In genomic region chr3:127034990-127035652, GRCh38 we compare ENCODE assay signal across 1 cellular context.
TF ChIP-seq lines count a peak whose summit lies in the region.

No MANE protein-coding gene starts in this region.

TF ChIP-seq in GM12878, 131 proteins besides CTCF, POLR2A, EP300 and RAD21:
- TF ChIP-seq USF1 (IDR thresholded peaks at IDR 0.05; ENCODE audit: borderline replicate concordance, extremely low read length, insufficient read depth, low read depth, low read length) (no peak), CEBPB (IDR thresholded peaks at IDR 0.05; ENCODE audit: borderline replicate concordance in 1 of 2, low read depth in 2 of 2, low read length in 2 of 2) (no peak), SUPT20H (IDR thresholded peaks at IDR 0.05; ENCODE audit: borderline replicate concordance, control insufficient read depth, low read depth, low read length) (no peak), EED (IDR thresholded peaks at IDR 0.05; ENCODE audit: low read depth) (no peak), RELA (IDR thresholded peaks at IDR 0.05; ENCODE audit: borderline replicate concordance, partially characterized antibody) (no peak), SMAD5 (IDR thresholded peaks at IDR 0.05; ENCODE audit: low read depth) (no peak), RELB (IDR thresholded peaks at IDR 0.05; ENCODE audit: low read depth) (no peak), HSF1 (IDR thresholded peaks at IDR 0.05; ENCODE audit: low read depth, low read length) (no peak), DPF2 (IDR thresholded peaks at IDR 0.05) (no peak), E2F8 (IDR thresholded peaks at IDR 0.05; ENCODE audit: low read depth, partially characterized antibody) (no peak)
- TF ChIP-seq, protein P1, sequence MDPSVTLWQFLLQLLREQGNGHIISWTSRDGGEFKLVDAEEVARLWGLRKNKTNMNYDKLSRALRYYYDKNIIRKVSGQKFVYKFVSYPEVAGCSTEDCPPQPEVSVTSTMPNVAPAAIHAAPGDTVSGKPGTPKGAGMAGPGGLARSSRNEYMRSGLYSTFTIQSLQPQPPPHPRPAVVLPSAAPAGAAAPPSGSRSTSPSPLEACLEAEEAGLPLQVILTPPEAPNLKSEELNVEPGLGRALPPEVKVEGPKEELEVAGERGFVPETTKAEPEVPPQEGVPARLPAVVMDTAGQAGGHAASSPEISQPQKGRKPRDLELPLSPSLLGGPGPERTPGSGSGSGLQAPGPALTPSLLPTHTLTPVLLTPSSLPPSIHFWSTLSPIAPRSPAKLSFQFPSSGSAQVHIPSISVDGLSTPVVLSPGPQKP (IDR thresholded peaks at IDR 0.05; ENCODE audit: low read depth, low read length) = no peak
